12 cellular contexts compared by ENCODE assay signal in genomic region chr3:133447751-133448477, GRCh38. TPM values are rescaled to one million over a fixed set of nuclear protein-coding genes. Genes with fewer than 3 reads are reported as not detected.
DNase-seq lines count a peak whose midpoint lies in the region; ATAC-seq, FAIRE-seq and TF ChIP-seq lines count a peak whose summit lies in the region.
"Had no signal": no experiment of that assay in that cellular context is flagged by ENCODE, and none has a peak within 500 bp of the region (broad histone marks: within the 10 kb centered on the region; RNA-seq: fewer than 3 reads in every experiment).

No MANE protein-coding gene starts in this region.

- H3K36me3 ChIP-seq in liver (ENCODE audit: control insufficient read depth in 4 of 4, insufficient read depth in 3 of 4, low read depth in 1 of 4, low read length in 3 of 4) (no peaks in the 10 kb centered on the region), HepG2 (replicated peaks in 1 of 2; ENCODE audit: control insufficient read depth in 1 of 2, insufficient read depth in 2 of 2, low read length in 2 of 2) (no peaks in the 10 kb centered on the region), Panc1 (ENCODE audit: control insufficient read depth, insufficient read depth, low read length) (no peaks in the 10 kb centered on the region), thyroid gland (no peaks in the 10 kb centered on the region), neuronal stem cell (replicated peaks in 1 of 2; ENCODE audit: control insufficient read depth in 2 of 2, insufficient read depth in 2 of 2, low read length in 2 of 2) (no peaks in the 10 kb centered on the region)
- H3K36me3 ChIP-seq: sigmoid colon had no signal

- H3K9me3 ChIP-seq in liver (ENCODE audit: control insufficient read depth in 4 of 4, low read length in 3 of 4), result no peaks in the 10 kb centered on the region
- H3K9me3 ChIP-seq in HepG2 (ENCODE audit: low read length), result no peaks in the 10 kb centered on the region
- no peaks in the 10 kb centered on the region for H3K9me3 ChIP-seq in Panc1 (ENCODE audit: control insufficient read depth, insufficient read depth, low read depth, low read length)
- no peaks in the 10 kb centered on the region for H3K9me3 ChIP-seq in thyroid gland
- no peaks in the 10 kb centered on the region for H3K9me3 ChIP-seq in neuronal stem cell (replicated peaks in 1 of 2; ENCODE audit: control insufficient read depth in 2 of 2, insufficient read depth in 1 of 2, low read depth in 1 of 2, low read length in 2 of 2)
- H3K9me3 ChIP-seq: sigmoid colon had no signal

- TF ChIP-seq EP300 in HepG2 (IDR thresholded peaks at IDR 0.05; ENCODE audit: low read depth in 2 of 2, low read length in 2 of 2) (no peak), HepG2 (CRISPR knock-in tag; IDR thresholded peaks at IDR 0.05; ENCODE audit: borderline replicate concordance) (no peak)

- H3K36me3 Mint-ChIP-seq in glutamatergic neuron (ENCODE audit: unreplicated experiment), result no peaks in the 10 kb centered on the region

- no peak overlapping the region for H3K4me3 Mint-ChIP-seq in glutamatergic neuron (ENCODE audit: unreplicated experiment)

- TF ChIP-seq POLR2A in HepG2 (IDR thresholded peaks at IDR 0.05; ENCODE audit: insufficient read depth in 1 of 2, low read depth in 2 of 2, low read length in 2 of 2) (no peak), thyroid gland (IDR thresholded peaks at IDR 0.05) (no peak)

- H3K4me2 ChIP-seq in HepG2 (ENCODE audit: low read depth, low read length), result no peak overlapping the region
- no peak overlapping the region for H3K4me2 ChIP-seq in neuronal stem cell (ENCODE audit: insufficient read depth, low read length, poor library complexity, severe bottlenecking)

- H3K18ac ChIP-seq in neuronal stem cell (ENCODE audit: low read length), result no peak overlapping the region

- H3K27me3 ChIP-seq in liver (ENCODE audit: control insufficient read depth in 4 of 4, insufficient read depth in 4 of 4, low read length in 3 of 4), result peaks cover 0 to 6% (median 0%) of the 10 kb centered on the region in 4 donors
- no peaks in the 10 kb centered on the region for H3K27me3 ChIP-seq in HepG2 (ENCODE audit: control insufficient read depth in 1 of 2, insufficient read depth in 2 of 2, low read length in 2 of 2)
- no peaks in the 10 kb centered on the region for H3K27me3 ChIP-seq in Panc1 (ENCODE audit: control insufficient read depth, insufficient read depth, low read length)
- no peaks in the 10 kb centered on the region for H3K27me3 ChIP-seq in thyroid gland
- no peaks in the 10 kb centered on the region for H3K27me3 ChIP-seq in neuronal stem cell (ENCODE audit: control insufficient read depth in 3 of 3, insufficient read depth in 3 of 3, low read depth in 1 of 3, low read length in 3 of 3)
- H3K27me3 ChIP-seq: sigmoid colon had no signal

- TF ChIP-seq RAD21 in liver (IDR thresholded peaks at IDR 0.05) (peak; percentile 12 to 14), HepG2 (CRISPR knock-in tag; IDR thresholded peaks at IDR 0.05) (no peak)

- H2AFZ ChIP-seq in HepG2 (ENCODE audit: low read length) (no peak overlapping the region), neuronal stem cell (ENCODE audit: low read length) (no peak overlapping the region)

- no peak for DNase-seq in HepG2 (ENCODE audit: low spot score)
- no peak for DNase-seq in Panc1 (ENCODE audit: low read depth, low spot score)
- DNase-seq in thyroid gland, result peak; percentile 20 to 30
- DNase-seq in glutamatergic neuron, result no peak
- DNase-seq in neuronal stem cell (ENCODE audit: low spot score), result no peak
- no peak for DNase-seq in DMS153 (lab: John Stamatoyannopoulos, UW)
- DNase-seq: sigmoid colon had no signal

- H3K27ac Mint-ChIP-seq in glutamatergic neuron (ENCODE audit: unreplicated experiment), result no peak overlapping the region

- H2BK15ac ChIP-seq in neuronal stem cell (ENCODE audit: low read length), result no peak overlapping the region

- BruUV-seq in HepG2 (replicated peaks; lab: Mats Ljungman, UMichigan) (no TSS peak), Panc1 (replicated peaks; lab: Mats Ljungman, UMichigan) (no TSS peak)

- H3K79me1 ChIP-seq in neuronal stem cell (ENCODE audit: low read depth, low read length), result no peaks in the 10 kb centered on the region

- H2AK5ac ChIP-seq in neuronal stem cell (ENCODE audit: low read depth, low read length), result no peak overlapping the region

- CTCF ChIA-PET in HepG2 (lab: Yijun Ruan, JAX; ENCODE audit: low intra/inter-chr PET ratio, low total read pairs) (no interaction called here), Panc1 (lab: Charles Lee) (no interaction called here)

- H3K4me3 ChIP-seq in liver (ENCODE audit: low read depth in 1 of 3, low read length in 3 of 3) (no peak overlapping the region), HepG2 (replicated peaks in 1 of 3; ENCODE audit: insufficient read depth in 1 of 3, low read depth in 2 of 3, low read length in 3 of 3) (no peak overlapping the region), Panc1 (ENCODE audit: low read depth in 2 of 2, low read length in 2 of 2) (no peak overlapping the region), thyroid gland (replicated peaks in 1 of 3) (no peak overlapping the region), neuronal stem cell (ENCODE audit: low read length in 2 of 2) (no peak overlapping the region)
- H3K4me3 ChIP-seq: sigmoid colon had no signal

- no peak for FAIRE-seq in HepG2 (lab: Jason Lieb, UNC)

- H3K9me3 Mint-ChIP-seq in glutamatergic neuron (ENCODE audit: unreplicated experiment), result peaks cover 3% of the 10 kb centered on the region

- POLR2A ChIA-PET in HepG2 (lab: Yijun Ruan, JAX), result no interaction called here
- POLR2A ChIA-PET in Panc1 (lab: Charles Lee), result interaction anchor here (0.7 kb wide), 1 partner anchor 62 kb away, joined by 3 read pairs; no protein-coding TSS in a partner anchor

- H3K9ac ChIP-seq in liver (ENCODE audit: low read depth in 1 of 2, low read length in 2 of 2) (no peak overlapping the region), HepG2 (ENCODE audit: insufficient read depth, low read depth, low read length) (no peak overlapping the region), neuronal stem cell (ENCODE audit: low read depth, low read length, poor library complexity) (no peak overlapping the region)

- no peaks in the 10 kb centered on the region for H3K79me2 ChIP-seq in HepG2 (ENCODE audit: insufficient read depth, low read length)

- no peak overlapping the region for H2BK120ac ChIP-seq in neuronal stem cell (ENCODE audit: low read depth, low read length)

- no peak overlapping the region for H3K14ac ChIP-seq in neuronal stem cell (ENCODE audit: low read length)

- H3K27ac ChIP-seq in liver (ENCODE audit: low read depth in 1 of 2, low read length in 2 of 2), result no peak overlapping the region
- no peak overlapping the region for H3K27ac ChIP-seq in HepG2 (ENCODE audit: extremely low read length, insufficient read depth, low read length)
- H3K27ac ChIP-seq in Panc1 (ENCODE audit: low read length), result peak overlapping the region; percentile 90
- peak overlapping the region in 1 of 3 donors; percentile 28 for H3K27ac ChIP-seq in thyroid gland
- no peak overlapping the region for H3K27ac ChIP-seq in neuronal stem cell (replicated peaks; ENCODE audit: low read length)
- H3K27ac ChIP-seq: sigmoid colon had no signal

- intact Hi-C loops in HepG2 (cut with micrococcal nuclease; ENCODE audit: unreplicated experiment) (no loop called here), Panc1 (cut with micrococcal nuclease; ENCODE audit: unreplicated experiment) (no loop called here), thyroid gland (cut with DNase I) (no loop called here)

- H3K4ac ChIP-seq in neuronal stem cell (ENCODE audit: low read length), result no peak overlapping the region

- WGBS in liver, result 36% methylated on average over 4 of the region's 4 CpGs
- 48% methylated on average over 4 of the region's 4 CpGs for WGBS in HepG2 (ENCODE audit: low lambda C conversion rate)
- WGBS in thyroid gland, 2 donors, result 61 to 81% methylated on average over 4 of the region's 4 CpGs
- no CpG with 5 or more reads among the region's 4 CpGs for WGBS in neuronal stem cell (ENCODE audit: extremely low coverage in 2 of 2, insufficient read length in 2 of 2, insufficient replicate concordance in 1 of 2), 2 donors

- H4K20me1 ChIP-seq in HepG2 (ENCODE audit: insufficient read depth, low read length), result no peaks in the 10 kb centered on the region

- H4K91ac ChIP-seq in neuronal stem cell (ENCODE audit: low read depth, low read length, poor library complexity), result no peak overlapping the region

- H2BK12ac ChIP-seq in neuronal stem cell (ENCODE audit: low read length), result no peak overlapping the region

- H3K4me1 ChIP-seq in liver (ENCODE audit: control insufficient read depth in 4 of 4, insufficient read depth in 4 of 4, low read length in 3 of 4), result peaks cover 0 to 22% (median 17%) of the 10 kb centered on the region in 4 donors
- peaks cover 26% of the 10 kb centered on the region for H3K4me1 ChIP-seq in HepG2 (ENCODE audit: insufficient read depth, low read length)
- H3K4me1 ChIP-seq in Panc1 (ENCODE audit: control insufficient read depth, insufficient read depth, low read length), result peaks cover 74% of the 10 kb centered on the region
- H3K4me1 ChIP-seq in thyroid gland, result peaks cover 0 to 12% of the 10 kb centered on the region in 2 donors
- peaks cover 0 to 8% of the 10 kb centered on the region in 2 donors for H3K4me1 ChIP-seq in neuronal stem cell (ENCODE audit: control insufficient read depth in 2 of 2, insufficient read depth in 1 of 2, low read depth in 1 of 2, low read length in 2 of 2)
- H3K4me1 ChIP-seq: sigmoid colon had no signal

- TF ChIP-seq CTCF in liver (IDR thresholded peaks at IDR 0.05; ENCODE audit: low read depth, low read length, missing input control) (no peak), HepG2 (CRISPR knock-in tag; IDR thresholded peaks at IDR 0.05) (no peak), Panc1 (IDR thresholded peaks at IDR 0.05) (no peak), thyroid gland (IDR thresholded peaks at IDR 0.05) (no peak), glutamatergic neuron (IDR thresholded peaks at IDR 0.05; ENCODE audit: partially characterized antibody, unreplicated experiment) (no peak)

- no peak overlapping the region for H3K23ac ChIP-seq in neuronal stem cell (ENCODE audit: low read depth, low read length, poor library complexity)

- in situ Hi-C loops in HepG2 (cut with HindIII; ENCODE audit: extremely low pct_ligation_motif_present, low pct_unique_long_range_greater_than_20kb) (no loop called here), Panc1 (cut with HindIII; ENCODE audit: low pct_unique_long_range_greater_than_20kb, low sequenced_read_pairs) (no loop called here)

- no peak overlapping the region for H2BK5ac ChIP-seq in neuronal stem cell (ENCODE audit: low read length)

- peaks cover 3% of the 10 kb centered on the region for H3K27me3 Mint-ChIP-seq in glutamatergic neuron (ENCODE audit: unreplicated experiment)

- no peak for ATAC-seq in HepG2
- ATAC-seq in HG02885 (IDR thresholded peaks at IDR 0.05; ENCODE audit: poor library complexity, unreplicated experiment), result peak; percentile 45
- ATAC-seq in Panc1, result no peak

- peaks cover 10% of the 10 kb centered on the region for H3K4me1 Mint-ChIP-seq in glutamatergic neuron (ENCODE audit: low read depth, unreplicated experiment)

- no peak overlapping the region for H4K8ac ChIP-seq in neuronal stem cell (ENCODE audit: low read depth, low read length)

RNA-seq across cellular contexts. Expression of gene BFSP2, which starts 48.1 kb away (rescaled TPM):
- total RNA-seq in liver (not detected), HepG2 (2016; rRNA removed; fragmentation: Illumina TruSeq; extraction: Trizol) (not detected in 2 replicates), Panc1 (2021; ENCODE audit: unreplicated experiment) (0.67 TPM), thyroid gland (not detected), glutamatergic neuron (ENCODE audit: unreplicated experiment) (not detected)
- polyA plus RNA-seq in liver (under 1 TPM in 1 of 2 donors, not detected in 1; 0.42 TPM), HepG2 (2011; rRNA removed) (not detected in 2 replicates)
- not detected in 2 replicates for total RNA-seq in HepG2 (2016; cell fraction: cytosol; rRNA removed; fragmentation: Illumina TruSeq; extraction: Trizol; ENCODE audit: low read depth)
- not detected in 2 replicates for total RNA-seq in HepG2 (2016; cell fraction: insoluble cytoplasmic fraction; rRNA removed; fragmentation: Illumina TruSeq; extraction: Trizol)
- total RNA-seq in HepG2 (2016; cell fraction: membrane; rRNA removed; fragmentation: Illumina TruSeq; extraction: Trizol), result not detected in 2 replicates
- total RNA-seq in HepG2 (2016; cell fraction: nucleus; rRNA removed; fragmentation: Illumina TruSeq; extraction: Trizol), result not detected in 2 replicates
- not detected in 2 replicates for polyA plus RNA-seq in HepG2 (2011; cell fraction: cytosol; rRNA removed)
- not detected in 2 replicates for polyA plus RNA-seq in HepG2 (2011; cell fraction: nucleus; rRNA removed)
- not detected in 2 replicates for polyA plus RNA-seq in HepG2 (2012)
- polyA plus RNA-seq in HepG2 (2016; cell fraction: cytosol; fragmentation: Illumina TruSeq; extraction: Trizol; ENCODE audit: low read depth), result not detected in 2 replicates
- not detected in 2 replicates for polyA plus RNA-seq in HepG2 (2016; cell fraction: insoluble cytoplasmic fraction; fragmentation: Illumina TruSeq; extraction: Trizol; ENCODE audit: low read depth)
- polyA plus RNA-seq in HepG2 (2016; cell fraction: membrane; fragmentation: Illumina TruSeq; extraction: Trizol; ENCODE audit: low read depth), result not detected in 2 replicates
- polyA plus RNA-seq in HepG2 (2016; cell fraction: nucleus; fragmentation: Illumina TruSeq; extraction: Trizol; ENCODE audit: insufficient read depth, low read depth), result not detected in 2 replicates
- polyA minus RNA-seq in HepG2 (2011; rRNA and poly(A)+ RNA removed; ENCODE audit: low replicate concordance), result not detected in 2 replicates
- not detected in 2 replicates for polyA minus RNA-seq in HepG2 (2011; cell fraction: cytosol; rRNA and poly(A)+ RNA removed)
- polyA minus RNA-seq in HepG2 (2011; cell fraction: nucleus; rRNA and poly(A)+ RNA removed), result not detected in 2 replicates
- polyA plus RNA-seq in Panc1 (2012; ENCODE audit: insufficient read length), result 0.46 TPM
- polyA plus RNA-seq in neuronal stem cell (2013, experiment 1 of 2), result 0.13 TPM
- 0.24 TPM for polyA plus RNA-seq in neuronal stem cell (2013, experiment 2 of 2)
- total RNA-seq: lung microvascular endothelial cell, MCF 10A, sigmoid colon had no signal
- polyA plus RNA-seq: BJ had no signal

Comparison
In these comparisons a context has a peak if more than half of its experiments do, and no peak if none do; other contexts are left out.
1. DNase-seq: peak in thyroid gland (2 of 2); none in HepG2 (single experiment), Panc1 (single experiment), glutamatergic neuron (single experiment), neuronal stem cell (single experiment) and DMS153 (single experiment).